11 cellular contexts compared by ENCODE assay signal in the genomic region with DNA sequence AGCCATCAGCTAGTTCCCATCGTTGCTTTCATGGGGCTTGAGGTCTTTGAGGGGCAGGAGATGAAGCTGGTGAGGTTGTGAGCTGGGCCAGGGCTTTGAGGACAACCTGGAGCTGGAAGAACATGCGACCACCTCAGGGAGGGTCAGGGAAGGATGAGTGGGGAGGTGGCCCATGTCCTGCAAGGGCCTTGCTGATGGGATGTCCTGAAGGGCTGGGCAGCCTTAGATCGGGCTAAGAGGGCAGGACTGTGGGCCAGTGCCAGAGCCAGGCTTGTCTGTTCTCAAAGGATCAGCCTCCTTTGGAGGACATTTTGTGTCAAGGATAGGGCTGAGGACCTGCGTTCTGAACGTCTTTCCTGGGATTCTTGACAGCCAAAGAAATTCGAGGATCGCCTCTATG. TPM values are rescaled to one million over a fixed set of nuclear protein-coding genes. Genes with fewer than 3 reads are reported as not detected.
A peak's percentile ranks its signal among the peaks of the same experiment; 100 is the strongest.
DNase-seq lines count a peak whose midpoint lies in the region; ATAC-seq and TF ChIP-seq lines count a peak whose summit lies in the region.
"Had no signal": no experiment of that assay in that cellular context is flagged by ENCODE, and none has a peak within 500 bp of the region (broad histone marks: within the 10 kb centered on the region; RNA-seq: fewer than 3 reads in every experiment).

No MANE protein-coding gene starts in this region.

- no peaks in the 10 kb centered on the region for H3K79me2 ChIP-seq in parathyroid adenoma

- peak overlapping the region; percentile 88 for H3K27ac Mint-ChIP-seq in CD4-positive, alpha-beta T cell
- peak overlapping the region; percentile 90; the same call in 1 of the 2 replicates for H3K27ac Mint-ChIP-seq in WTC11

- peak overlapping the region; percentile 88 for H3K4me3 Mint-ChIP-seq in CD4-positive, alpha-beta T cell
- peak overlapping the region; percentile 81 for H3K4me3 Mint-ChIP-seq in WTC11

- H3K27me3 ChIP-seq in CD4-positive, alpha-beta T cell (ENCODE audit: control insufficient read depth, insufficient read depth, low read length) = no peaks in the 10 kb centered on the region
- H3K27me3 ChIP-seq in gastroesophageal sphincter (no peaks in the 10 kb centered on the region), parathyroid adenoma (ENCODE audit: control insufficient read depth, insufficient read depth, low read length) (no peaks in the 10 kb centered on the region)

- H3K4me1 ChIP-seq in gastroesophageal sphincter = peaks cover 0 to 29% (median 3%) of the 10 kb centered on the region in 3 donors
- peaks cover 7% of the 10 kb centered on the region for H3K4me1 ChIP-seq in parathyroid adenoma

- WGBS in gastroesophageal sphincter (ENCODE audit: low coverage in 1 of 2), 2 donors = no CpG with 5 or more reads among the region's 7 CpGs

- peaks cover 27% of the 10 kb centered on the region for H3K36me3 Mint-ChIP-seq in CD4-positive, alpha-beta T cell (ENCODE audit: low read depth)
- H3K36me3 Mint-ChIP-seq in WTC11 = peaks cover 16% of the 10 kb centered on the region

- DNase-seq in CD4-positive, alpha-beta T cell = no peak
- DNase-seq in WTC11 (ENCODE audit: low spot score) = no peak
- no peak for DNase-seq in NCI-H1436 (lab: John Stamatoyannopoulos, UW)
- DNase-seq in amygdala (lab: John Stamatoyannopoulos, UW) = no peak
- DNase-seq: DMS153, NCI-H2171 treated with DMSO at 0.1 percent for 48 hours, SHP77 had no signal

- no peaks in the 10 kb centered on the region for H3K9me3 ChIP-seq in CD4-positive, alpha-beta T cell (ENCODE audit: control insufficient read depth, low read length)
- no peaks in the 10 kb centered on the region for H3K9me3 ChIP-seq in gastroesophageal sphincter
- H3K9me3 ChIP-seq in parathyroid adenoma (ENCODE audit: control insufficient read depth, low read length) = no peaks in the 10 kb centered on the region

- intact Hi-C loops in CD4-positive, alpha-beta T cell (cut with DNase I, micrococcal nuclease) = loop anchor here (1.0 to 10.0 kb wide), 2 partner anchors 34 to 635 kb away; a partner anchor contains a TSS

- TF ChIP-seq EP300 in gastroesophageal sphincter (IDR thresholded peaks at IDR 0.05) = no peak

- ATAC-seq in CD4-positive, alpha-beta T cell (ENCODE audit: poor library complexity) = no peak
- ATAC-seq in WTC11 (no peak), gastroesophageal sphincter (peak; percentile 21), HG03442 (IDR thresholded peaks at IDR 0.05; ENCODE audit: unreplicated experiment) (no peak), HG03439 (IDR thresholded peaks at IDR 0.05; ENCODE audit: unreplicated experiment) (no peak)

- no peaks in the 10 kb centered on the region for H3K27me3 Mint-ChIP-seq in CD4-positive, alpha-beta T cell
- peaks cover 7% of the 10 kb centered on the region; the same call in 1 of the 2 replicates for H3K27me3 Mint-ChIP-seq in WTC11 (ENCODE audit: low read depth)

- CTCF ChIA-PET in CD4-positive, alpha-beta T cell (lab: Charles Lee) = interaction anchor here (1.3 kb wide), 1 partner anchor 10 kb away, joined by 5 read pairs; no protein-coding TSS in a partner anchor
- CTCF ChIA-PET in WTC11 (lab: Charles Lee) = interaction anchor here (1.1 to 1.8 kb wide), 3 partner anchors 10 to 129 kb away, joined by 6 to 11 read pairs (median 9); no protein-coding TSS in a partner anchor

- no peak for TF ChIP-seq POLR2A in gastroesophageal sphincter (IDR thresholded peaks at IDR 0.05)

- H3K9me3 Mint-ChIP-seq in CD4-positive, alpha-beta T cell = no peaks in the 10 kb centered on the region
- no peaks in the 10 kb centered on the region for H3K9me3 Mint-ChIP-seq in WTC11

- POLR2A ChIA-PET in CD4-positive, alpha-beta T cell (lab: Charles Lee) = interaction anchor here (1.0 to 2.7 kb wide), 5 partner anchors 10 to 165 kb away, joined by 5 to 18 read pairs (median 9); a partner anchor contains a TSS
- POLR2A ChIA-PET in WTC11 (lab: Charles Lee) = interaction anchor here (1.1 to 1.3 kb wide), 2 partner anchors 10 to 18 kb away, joined by 3 to 4 read pairs; no protein-coding TSS in a partner anchor

- no peak for TF ChIP-seq CTCF in CD4-positive, alpha-beta T cell (IDR thresholded peaks at IDR 0.05)
- TF ChIP-seq CTCF in WTC11 (IDR thresholded peaks at IDR 0.05) (no peak), gastroesophageal sphincter (IDR thresholded peaks at IDR 0.05) (no peak), parathyroid adenoma (IDR thresholded peaks at IDR 0.05) (no peak)

- H2AFZ ChIP-seq in parathyroid adenoma = no peak overlapping the region

- H3K36me3 ChIP-seq in gastroesophageal sphincter (peaks cover 0 to 48% of the 10 kb centered on the region in 2 donors), parathyroid adenoma (ENCODE audit: control insufficient read depth, insufficient read depth, low read length) (no peaks in the 10 kb centered on the region)

- H3K9ac ChIP-seq in parathyroid adenoma = no peak overlapping the region

- H3K4me3 ChIP-seq in gastroesophageal sphincter (peak overlapping the region in 1 of 2 donors; percentile 67), parathyroid adenoma (ENCODE audit: low read depth, low read length) (no peak overlapping the region)

- peaks cover 27% of the 10 kb centered on the region for H3K4me1 Mint-ChIP-seq in CD4-positive, alpha-beta T cell (ENCODE audit: low read depth)
- peaks cover 23% of the 10 kb centered on the region for H3K4me1 Mint-ChIP-seq in WTC11

- peak overlapping the region; percentile 77 for H3K27ac ChIP-seq in CD4-positive, alpha-beta T cell (ENCODE audit: low read depth, low read length)
- peak overlapping the region; percentile 45 to 95 (median 90) for H3K27ac ChIP-seq in gastroesophageal sphincter
- peak overlapping the region; percentile 29 for H3K27ac ChIP-seq in parathyroid adenoma

- no peak overlapping the region for H3K4me2 ChIP-seq in parathyroid adenoma (ENCODE audit: low read length)

TF ChIP-seq in WTC11, 78 proteins besides CTCF, POLR2A, EP300 and RAD21:
- no peak for TF ChIP-seq ESRRA (CRISPR knock-in tag; IDR thresholded peaks at IDR 0.05; ENCODE audit: borderline replicate concordance)
- TF ChIP-seq, protein P1, sequence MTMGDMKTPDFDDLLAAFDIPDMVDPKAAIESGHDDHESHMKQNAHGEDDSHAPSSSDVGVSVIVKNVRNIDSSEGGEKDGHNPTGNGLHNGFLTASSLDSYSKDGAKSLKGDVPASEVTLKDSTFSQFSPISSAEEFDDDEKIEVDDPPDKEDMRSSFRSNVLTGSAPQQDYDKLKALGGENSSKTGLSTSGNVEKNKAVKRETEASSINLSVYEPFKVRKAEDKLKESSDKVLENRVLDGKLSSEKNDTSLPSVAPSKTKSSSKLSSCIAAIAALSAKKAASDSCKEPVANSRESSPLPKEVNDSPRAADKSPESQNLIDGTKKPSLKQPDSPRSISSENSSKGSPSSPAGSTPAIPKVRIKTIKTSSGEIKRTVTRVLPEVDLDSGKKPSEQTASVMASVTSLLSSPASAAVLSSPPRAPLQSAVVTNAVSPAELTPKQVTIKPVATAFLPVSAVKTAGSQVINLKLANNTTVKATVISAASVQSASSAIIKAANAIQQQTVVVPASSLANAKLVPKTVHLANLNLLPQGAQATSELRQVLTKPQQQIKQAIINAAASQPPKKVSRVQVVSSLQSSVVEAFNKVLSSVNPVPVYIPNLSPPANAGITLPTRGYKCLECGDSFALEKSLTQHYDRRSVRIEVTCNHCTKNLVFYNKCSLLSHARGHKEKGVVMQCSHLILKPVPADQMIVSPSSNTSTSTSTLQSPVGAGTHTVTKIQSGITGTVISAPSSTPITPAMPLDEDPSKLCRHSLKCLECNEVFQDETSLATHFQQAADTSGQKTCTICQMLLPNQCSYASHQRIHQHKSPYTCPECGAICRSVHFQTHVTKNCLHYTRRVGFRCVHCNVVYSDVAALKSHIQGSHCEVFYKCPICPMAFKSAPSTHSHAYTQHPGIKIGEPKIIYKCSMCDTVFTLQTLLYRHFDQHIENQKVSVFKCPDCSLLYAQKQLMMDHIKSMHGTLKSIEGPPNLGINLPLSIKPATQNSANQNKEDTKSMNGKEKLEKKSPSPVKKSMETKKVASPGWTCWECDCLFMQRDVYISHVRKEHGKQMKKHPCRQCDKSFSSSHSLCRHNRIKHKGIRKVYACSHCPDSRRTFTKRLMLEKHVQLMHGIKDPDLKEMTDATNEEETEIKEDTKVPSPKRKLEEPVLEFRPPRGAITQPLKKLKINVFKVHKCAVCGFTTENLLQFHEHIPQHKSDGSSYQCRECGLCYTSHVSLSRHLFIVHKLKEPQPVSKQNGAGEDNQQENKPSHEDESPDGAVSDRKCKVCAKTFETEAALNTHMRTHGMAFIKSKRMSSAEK (CRISPR knock-in tag; IDR thresholded peaks at IDR 0.05; ENCODE audit: borderline replicate concordance) = no peak
- TF ChIP-seq EMX1 (CRISPR knock-in tag; IDR thresholded peaks at IDR 0.05) = no peak
- no peak for TF ChIP-seq FOXJ3 (CRISPR knock-in tag; IDR thresholded peaks at IDR 0.05; ENCODE audit: borderline replicate concordance)
- TF ChIP-seq NFYB (CRISPR knock-in tag; conservative IDR thresholded peaks at IDR 0.05; ENCODE audit: low read depth) = no peak
- no peak for TF ChIP-seq FOXP1 (CRISPR knock-in tag; IDR thresholded peaks at IDR 0.05; ENCODE audit: borderline replicate concordance)
- TF ChIP-seq ELF4 (CRISPR knock-in tag; IDR thresholded peaks at IDR 0.05; ENCODE audit: low read depth) = no peak
TF ChIP-seq in WTC11: peak in this region for 0.

RNA-seq across cellular contexts. Expression of a gene that starts 10.5 kb away (rescaled TPM):
- 10 to 100 TPM; 23.4 to 25.3 TPM for total RNA-seq in CD4-positive, alpha-beta T cell
- 70.4 to 72.6 TPM (median 71.9 TPM) in 3 replicates for total RNA-seq in WTC11 (2021)
- 10 to 100 TPM; 28.6 to 56.7 (median 47.0) TPM for total RNA-seq in gastroesophageal sphincter

RNA-seq across cellular contexts. Expression of a gene that starts 24.3 kb away (rescaled TPM):
- total RNA-seq in CD4-positive, alpha-beta T cell = 1 to 10 TPM; 1.7 to 2.0 TPM
- total RNA-seq in WTC11 (2021) = 1.1 to 1.4 TPM (median 1.1 TPM) in 3 replicates
- under 1 TPM in 3 of 4 donors, not detected in 1; 0.16 to 0.42 (median 0.27) TPM for total RNA-seq in gastroesophageal sphincter

RNA-seq across cellular contexts. Expression of a gene that starts 31.9 kb away (rescaled TPM):
- total RNA-seq in CD4-positive, alpha-beta T cell = 10 to 100 TPM; 15.6 to 18.9 TPM
- total RNA-seq in WTC11 (2021) (15.9 to 19.4 TPM (median 19.1 TPM) in 3 replicates), gastroesophageal sphincter (1 to 10 TPM in 1 of 4 donors, under 1 TPM in 3; 0.13 to 1.2 (median 0.30) TPM)

RNA-seq across cellular contexts. Expression of a gene that starts 33.9 kb away (rescaled TPM):
- total RNA-seq in CD4-positive, alpha-beta T cell = 10 to 100 TPM; 21.4 to 21.7 TPM
- total RNA-seq in WTC11 (2021) (59.8 to 67.2 TPM (median 61.6 TPM) in 3 replicates), gastroesophageal sphincter (10 to 100 TPM; 28.9 to 33.1 (median 32.7) TPM)

Comparison
In these comparisons a context has a peak if more than half of its experiments do, and no peak if none do; other contexts are left out.
1. H3K27ac ChIP-seq: peak in every context shown above with its lines; median percentile 90 in gastroesophageal sphincter; 77 in CD4-positive, alpha-beta T cell; 29 in parathyroid adenoma.